9 cellular contexts compared by ENCODE assay signal in the genomic region with DNA sequence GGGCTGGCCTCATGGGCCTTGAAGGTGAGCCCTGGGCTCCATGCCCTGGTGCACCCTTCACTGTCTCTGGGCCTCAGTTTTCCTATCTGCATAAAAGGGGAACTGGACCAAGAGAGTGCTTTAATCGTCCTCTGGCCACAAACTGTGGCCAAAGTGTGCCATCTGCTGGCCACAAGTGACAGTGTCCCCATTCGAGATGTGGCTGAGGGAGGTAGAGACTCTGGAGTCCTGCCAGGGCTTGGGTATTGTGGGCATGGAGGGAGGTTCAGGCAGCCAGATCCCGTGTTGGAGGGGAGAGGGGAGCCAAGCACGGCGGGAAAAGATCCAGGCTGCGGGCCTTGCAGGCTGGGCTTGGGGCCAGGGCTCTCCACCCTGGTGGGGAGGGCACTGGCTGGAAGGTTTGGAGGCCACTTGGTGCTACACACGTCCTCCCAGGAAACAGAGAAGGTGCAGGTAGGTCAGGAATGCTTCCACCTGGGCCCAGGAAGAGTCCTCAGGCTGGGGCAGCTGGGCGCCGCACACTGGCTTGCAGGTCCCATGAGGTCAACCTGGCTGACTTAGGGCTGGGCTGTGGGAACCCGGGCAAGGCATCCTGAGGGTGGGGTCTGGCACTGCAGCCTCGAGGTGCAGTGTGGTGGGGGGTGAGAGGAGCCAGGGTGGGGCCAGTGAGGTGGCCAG. TPM values are rescaled to one million over a fixed set of nuclear protein-coding genes. Genes with fewer than 3 reads are reported as not detected.
A peak's percentile ranks its signal among the peaks of the same experiment; 100 is the strongest.
DNase-seq lines count a peak whose midpoint lies in the region; ATAC-seq and TF ChIP-seq lines count a peak whose summit lies in the region.
"Had no signal": no experiment of that assay in that cellular context is flagged by ENCODE, and none has a peak within 500 bp of the region (broad histone marks: within the 10 kb centered on the region; RNA-seq: fewer than 3 reads in every experiment).

No MANE protein-coding gene starts in this region.

- no peaks in the 10 kb centered on the region for H3K9me2 ChIP-seq in OCI-LY1 (ENCODE audit: low read depth, low read length)

- no peaks in the 10 kb centered on the region for H3K27me3 ChIP-seq in OCI-LY1 (ENCODE audit: insufficient read depth, low read length)
- H3K27me3 ChIP-seq in dorsolateral prefrontal cortex, result peaks cover 0 to 33% (median 16%) of the 10 kb centered on the region in 45 donors

- no peak overlapping the region for H3K9ac ChIP-seq in OCI-LY1 (ENCODE audit: low read length)

- H3K4me1 Mint-ChIP-seq in Calu3 (ENCODE audit: low read depth, unreplicated experiment) (no peaks in the 10 kb centered on the region), natural killer cell (peaks cover 0 to 5% of the 10 kb centered on the region in 2 donors)

- no peaks in the 10 kb centered on the region for H4K20me1 ChIP-seq in OCI-LY1 (ENCODE audit: insufficient read depth, low read length)

- peaks cover 10% of the 10 kb centered on the region for H3K9me3 Mint-ChIP-seq in Calu3 (ENCODE audit: low read depth, unreplicated experiment)
- peaks cover 2 to 9% of the 10 kb centered on the region in 2 donors for H3K9me3 Mint-ChIP-seq in natural killer cell

- H3K4me1 ChIP-seq in OCI-LY1 (ENCODE audit: insufficient read depth, low read length, severe bottlenecking), result no peaks in the 10 kb centered on the region

- DNase-seq in Calu3 (peak; percentile 66), HPDE6-E6E7 (ENCODE audit: extremely low spot score) (peak; percentile 58), dorsolateral prefrontal cortex (peak in 7 of 10 donors; percentile 12 to 58 (median 42)), natural killer cell (no peak), HCEC 1CT (no peak), SK-N-DZ (ENCODE audit: low spot score) (no peak)

- no peak overlapping the region for H3K27ac ChIP-seq in OCI-LY1 (ENCODE audit: low read depth, low read length, poor library complexity, severe bottlenecking)
- no peak overlapping the region for H3K27ac ChIP-seq in dorsolateral prefrontal cortex
- H3K27ac ChIP-seq: thoracic aorta had no signal

- H2AFZ ChIP-seq in OCI-LY1 (ENCODE audit: low read length), result no peak overlapping the region

- ATAC-seq in natural killer cell, result peak in 1 of 3 donors; percentile 43
- no peak for ATAC-seq in HG02973 (IDR thresholded peaks at IDR 0.05; ENCODE audit: unreplicated experiment)

- H3K36me3 ChIP-seq in OCI-LY1 (ENCODE audit: insufficient read depth, low read length), result no peaks in the 10 kb centered on the region
- H3K36me3 ChIP-seq: thoracic aorta had no signal

- no peaks in the 10 kb centered on the region for H3F3A ChIP-seq in OCI-LY1 (ENCODE audit: insufficient read depth, low read length)

- BruUV-seq in Calu3 (replicated peaks; lab: Mats Ljungman, UMichigan), result no TSS peak

- H3K4me3 Mint-ChIP-seq in Calu3 (ENCODE audit: low read depth, unreplicated experiment) (no peak overlapping the region), natural killer cell (no peak overlapping the region)

- TF ChIP-seq CTCF in Calu3 (IDR thresholded peaks at IDR 0.05; ENCODE audit: unreplicated experiment) (peak; percentile 79), OCI-LY1 (IDR thresholded peaks at IDR 0.05; ENCODE audit: low read length) (peak; percentile 84), dorsolateral prefrontal cortex (IDR thresholded peaks at IDR 0.05 in 54 of 56, conservative IDR thresholded peaks at IDR 0.05 in 2 of 56; ENCODE audit: low read depth in 1 of 56, partially characterized antibody in 56 of 56) (peak in 55 of 56 donors; percentile 23 to 71 (median 55)), natural killer cell (IDR thresholded peaks at IDR 0.05) (peak; percentile 16)

- no peak overlapping the region for H3K27ac Mint-ChIP-seq in Calu3 (ENCODE audit: unreplicated experiment)
- no peak overlapping the region for H3K27ac Mint-ChIP-seq in natural killer cell

- H3K4me3 ChIP-seq in OCI-LY1 (ENCODE audit: low read depth, low read length, poor library complexity, severe bottlenecking) (no peak overlapping the region), dorsolateral prefrontal cortex (no peak overlapping the region)
- H3K4me3 ChIP-seq: thoracic aorta had no signal

- no peak overlapping the region for H3K4me2 ChIP-seq in OCI-LY1 (ENCODE audit: low read length)

- no peaks in the 10 kb centered on the region for H3K79me2 ChIP-seq in OCI-LY1 (ENCODE audit: insufficient read depth, low read length)

- intact Hi-C loops in Calu3 (cut with micrococcal nuclease; ENCODE audit: unreplicated experiment) (loop anchor here (1.0 to 10.0 kb wide), 3 partner anchors 37 to 504 kb away; no protein-coding TSS in a partner anchor), dorsolateral prefrontal cortex (cut with DNase I) (loop anchor here in 1 of 2 donors (10.0 kb wide), 1 partner anchor 244 kb away; no protein-coding TSS in a partner anchor), natural killer cell (cut with micrococcal nuclease) (loop anchor here (2.0 kb wide), 1 partner anchor 52 kb away; no protein-coding TSS in a partner anchor)

- H3K36me3 Mint-ChIP-seq in Calu3 (ENCODE audit: insufficient read depth, unreplicated experiment) (no peaks in the 10 kb centered on the region), natural killer cell (peaks cover 9% of the 10 kb centered on the region)

- H3K27me3 Mint-ChIP-seq in Calu3 (ENCODE audit: unreplicated experiment), result peaks cover 95% of the 10 kb centered on the region
- peaks cover 25 to 46% of the 10 kb centered on the region in 2 donors for H3K27me3 Mint-ChIP-seq in natural killer cell (ENCODE audit: low read depth in 2 of 2)

- peaks cover 17% of the 10 kb centered on the region for H3K9me3 ChIP-seq in OCI-LY1 (ENCODE audit: low read length)

- CTCF ChIA-PET in Calu3 (lab: Charles Lee), result interaction anchor here (1.4 to 2.1 kb wide), 2 partner anchors 53 to 211 kb away, joined by 3 to 10 read pairs; no protein-coding TSS in a partner anchor

RNA-seq across cellular contexts. Expression of a gene that starts 7.3 kb away (rescaled TPM):
- total RNA-seq in Calu3 (2022) (0.07 TPM in 2 replicates), dorsolateral prefrontal cortex (1 to 10 TPM in 119 of 120 experiments, under 1 TPM in 1; 0.89 to 5.4 (median 2.5) TPM), natural killer cell (not detected)
- 18.6 and 26.8 TPM in 2 replicates for polyA plus RNA-seq in SK-N-DZ (2014; cell fraction: cytosol; rRNA removed)
- polyA plus RNA-seq in SK-N-DZ (2014; cell fraction: nucleus; rRNA removed), result 31.9 and 35.6 TPM in 2 replicates

RNA-seq across cellular contexts. Expression of a gene that starts 45.6 kb away (rescaled TPM):
- total RNA-seq in Calu3 (2022), result not detected in 2 replicates
- 1 to 10 TPM in 43 of 120 experiments, under 1 TPM in 76, not detected in 1; 0.11 to 3.8 (median 0.84) TPM for total RNA-seq in dorsolateral prefrontal cortex
- total RNA-seq in natural killer cell, result not detected
- polyA plus RNA-seq in SK-N-DZ (2014; cell fraction: cytosol; rRNA removed), result not detected in 2 replicates
- not detected in 2 replicates for polyA plus RNA-seq in SK-N-DZ (2014; cell fraction: nucleus; rRNA removed)

Comparison
In these comparisons a context has a peak if more than half of its experiments do, and no peak if none do; other contexts are left out.
1. DNase-seq: peak in Calu3 (single experiment), HPDE6-E6E7 (single experiment) and dorsolateral prefrontal cortex (7 of 10); none in natural killer cell (single experiment), HCEC 1CT (single experiment) and SK-N-DZ (single experiment).
2. CTCF ChIP-seq: peak in every context shown above with its lines; median percentile 84 in OCI-LY1; 79 in Calu3; 55 in dorsolateral prefrontal cortex; 16 in natural killer cell.